ENCODE assay signal across 21 cellular contexts in the genomic region with DNA sequence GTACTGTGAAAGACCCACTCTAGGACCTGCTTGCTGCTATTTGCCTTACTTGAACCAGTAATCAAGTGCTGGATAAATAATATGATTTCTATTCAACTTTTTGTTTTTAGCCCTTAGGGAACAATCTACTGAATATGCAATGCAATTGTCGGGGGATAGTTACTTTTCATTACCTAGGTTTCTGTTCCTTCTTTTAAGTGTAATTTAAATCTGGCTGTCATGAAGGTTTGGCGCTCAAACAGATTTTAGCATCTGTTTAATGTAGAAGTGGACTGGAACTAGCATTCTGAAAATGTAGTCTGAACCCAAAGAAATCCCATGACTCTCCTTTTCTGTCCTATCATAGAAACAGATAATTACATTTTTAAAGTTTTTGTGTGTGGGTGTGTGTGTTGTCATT.
"Had no signal": no experiment of that assay in that cellular context is flagged by ENCODE, and none has a peak within 500 bp of the region (broad histone marks: within the 10 kb centered on the region; RNA-seq: fewer than 3 reads in every experiment).

No MANE protein-coding gene starts in this region.

- H3K36me3 ChIP-seq: brain microvascular endothelial cell, tibial nerve had no signal

- H3K27me3 Mint-ChIP-seq: dendritic cell treated with granulocyte-macrophage colony-stimulating factor and Interleukin-4, amounts not matched to agents 40 ng/mL and 50 ng/mL, for 4 days; stimulated activated memory B cell treated with anti-CD40 and anti-IgM and Interleukin-4, amounts not matched to agents 10 μg/mL and 1 μg/mL and 100 μg/mL, for 72 hours had no signal

- ATAC-seq: activated CD8-positive, alpha-beta T cell treated with anti-CD3 and anti-CD28 coated beads, Interleukin-2, amount 10 ng/mL, durations not matched to agents 7 days and 5 days; lower lobe of right lung; mucosa of descending colon; sciatic nerve; stimulated activated memory B cell treated with anti-CD40 and anti-IgM and Interleukin-4, amounts not matched to agents 10 μg/mL and 1 μg/mL and 100 μg/mL, for 72 hours had no signal

- H3K9me3 Mint-ChIP-seq: activated T-helper 1 cell treated with anti-CD3 and anti-CD28 coated beads, Interleukin-12 subunit alpha, Interleukin-12 subunit beta, Interleukin-2, Interleukin-4 antibody, amounts not matched to agents 30 ng/mL and 10 ng/mL and 1 ng/mL, durations not matched to agents 14 hours and 24 hours and 36 hours; dendritic cell treated with granulocyte-macrophage colony-stimulating factor and Interleukin-4, amounts not matched to agents 40 ng/mL and 50 ng/mL, for 4 days; stimulated activated memory B cell treated with anti-CD40 and anti-IgM and Interleukin-4, amounts not matched to agents 10 μg/mL and 1 μg/mL and 100 μg/mL, for 72 hours had no signal

- H3K4me3 Mint-ChIP-seq: activated CD8-positive, alpha-beta T cell treated with anti-CD3 and anti-CD28 coated beads, Interleukin-2, amount 10 ng/mL, durations not matched to agents 7 days and 5 days; activated T-helper 1 cell treated with anti-CD3 and anti-CD28 coated beads, Interleukin-12 subunit alpha, Interleukin-12 subunit beta, Interleukin-2, Interleukin-4 antibody, amounts not matched to agents 30 ng/mL and 10 ng/mL and 1 ng/mL, durations not matched to agents 14 hours and 24 hours and 36 hours; dendritic cell treated with granulocyte-macrophage colony-stimulating factor and Interleukin-4, amounts not matched to agents 40 ng/mL and 50 ng/mL, for 4 days; stimulated activated memory B cell treated with anti-CD40 and anti-IgM and Interleukin-4, amounts not matched to agents 10 μg/mL and 1 μg/mL and 100 μg/mL, for 72 hours had no signal

- DNase-seq: activated CD4-positive, alpha-beta T cell treated with anti-CD3 and anti-CD28 coated beads for 1 hour; activated CD4-positive, alpha-beta T cell treated with anti-CD3 and anti-CD28 coated beads, Interleukin-2, amount 50 U/mL, for 1 hour; activated CD8-positive, alpha-beta T cell treated with anti-CD3 and anti-CD28 coated beads, Interleukin-2, amount 10 ng/mL, durations not matched to agents 7 days and 5 days; activated gamma-delta T cell; activated naive CD4-positive, alpha-beta T cell treated with anti-CD3 and anti-CD28 coated beads, Interleukin-2, amount 50 U/mL, for 16 hours; brain microvascular endothelial cell; effector CD4-positive, alpha-beta T cell; foreskin fibroblast; kidney; lower lobe of right lung; mesendoderm; mucosa of descending colon; occipital lobe; small intestine; WERI-Rb-1 had no signal

- H3K27ac Mint-ChIP-seq: activated CD8-positive, alpha-beta T cell treated with anti-CD3 and anti-CD28 coated beads, Interleukin-2, amount 10 ng/mL, durations not matched to agents 7 days and 5 days; activated T-helper 1 cell treated with anti-CD3 and anti-CD28 coated beads, Interleukin-12 subunit alpha, Interleukin-12 subunit beta, Interleukin-2, Interleukin-4 antibody, amounts not matched to agents 30 ng/mL and 10 ng/mL and 1 ng/mL, durations not matched to agents 14 hours and 24 hours and 36 hours; dendritic cell treated with granulocyte-macrophage colony-stimulating factor and Interleukin-4, amounts not matched to agents 40 ng/mL and 50 ng/mL, for 4 days; stimulated activated memory B cell treated with anti-CD40 and anti-IgM and Interleukin-4, amounts not matched to agents 10 μg/mL and 1 μg/mL and 100 μg/mL, for 72 hours had no signal

- H3K4me3 ChIP-seq: ascending aorta, lower lobe of right lung, mucosa of descending colon, tibial nerve had no signal

- H3K27ac ChIP-seq: brain microvascular endothelial cell, WERI-Rb-1 had no signal

- H3K9me3 ChIP-seq: ascending aorta, lower lobe of right lung, mucosa of descending colon, tibial nerve had no signal

- H3K27me3 ChIP-seq: ascending aorta, brain microvascular endothelial cell, tibial nerve had no signal
